ENCODE assay signal across 18 cellular contexts in the genomic region with DNA sequence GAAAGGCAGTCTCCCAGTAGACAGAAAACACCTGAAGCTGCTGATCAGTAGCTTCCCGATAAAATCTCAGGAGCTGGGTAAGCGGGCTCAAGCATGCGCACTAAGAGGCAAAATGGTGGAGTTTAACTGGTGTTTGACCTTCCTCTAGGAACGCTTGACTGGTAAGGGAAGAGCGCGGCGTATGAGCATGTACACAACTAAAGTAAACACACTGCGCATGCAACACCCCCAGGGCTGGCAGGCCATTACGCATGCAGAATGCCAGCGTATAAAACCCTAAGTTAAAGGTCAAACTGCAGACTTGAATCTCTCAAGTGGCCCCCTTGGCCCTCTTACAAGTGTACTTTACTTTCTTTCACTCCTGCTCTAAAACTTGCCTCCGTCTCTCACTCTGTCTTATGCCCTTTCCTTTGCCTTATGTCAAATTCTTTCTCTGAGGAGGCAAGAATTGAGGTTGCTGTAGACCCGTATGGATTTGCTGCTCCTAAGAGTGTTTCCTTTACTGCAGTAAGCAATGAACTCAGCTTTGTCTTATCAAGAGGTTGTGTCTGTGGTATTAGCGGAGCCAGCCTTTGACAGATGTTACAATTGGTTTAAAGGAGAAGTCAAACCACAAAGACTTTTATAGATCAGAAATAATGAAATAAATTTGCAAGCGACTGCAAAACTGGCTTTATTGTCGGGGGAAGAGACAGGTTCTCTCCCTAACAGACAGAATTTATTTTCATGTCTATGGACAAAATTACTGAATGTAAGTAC.
DNase-seq lines count a peak whose midpoint lies in the region; ATAC-seq and TF ChIP-seq lines count a peak whose summit lies in the region.
"Had no signal": no experiment of that assay in that cellular context is flagged by ENCODE, and none has a peak within 500 bp of the region (broad histone marks: within the 10 kb centered on the region; RNA-seq: fewer than 3 reads in every experiment).

No MANE protein-coding gene starts in this region.

- peaks cover 12% of the 10 kb centered on the region for H3K9me3 Mint-ChIP-seq in HFFc6
- H3K9me3 Mint-ChIP-seq in activated naive CD8-positive, alpha-beta T cell treated with anti-CD3 and anti-CD28 coated beads for 36 hours = peaks cover 6% of the 10 kb centered on the region

- no peaks in the 10 kb centered on the region for H3K79me2 ChIP-seq in ACC112 (ENCODE audit: control insufficient read depth, insufficient read depth, low read length, unreplicated experiment)

- in situ Hi-C loops in brain microvascular endothelial cell (cut with HindIII; ENCODE audit: low pct_ligation_motif_present, low sequenced_read_pairs) (no loop called here), ACHN (cut with HindIII; ENCODE audit: low pct_ligation_motif_present, low pct_unique_long_range_greater_than_20kb, low sequenced_read_pairs) (no loop called here)

- peaks cover 46% of the 10 kb centered on the region for H3K4me1 Mint-ChIP-seq in HFFc6 (ENCODE audit: low read depth)
- H3K4me1 Mint-ChIP-seq in activated naive CD8-positive, alpha-beta T cell treated with anti-CD3 and anti-CD28 coated beads for 36 hours = peaks cover 5% of the 10 kb centered on the region

- H3K4me3 Mint-ChIP-seq in HFFc6 = no peak overlapping the region
- H3K4me3 Mint-ChIP-seq in activated naive CD8-positive, alpha-beta T cell treated with anti-CD3 and anti-CD28 coated beads for 36 hours = no peak overlapping the region
- H3K4me3 Mint-ChIP-seq: activated naive CD8-positive, alpha-beta T cell; T-helper 17 cell had no signal

- peaks cover 11% of the 10 kb centered on the region for H3K9me3 ChIP-seq in mesodermal cell (ENCODE audit: control insufficient read depth, low read length)

- H3K27me3 Mint-ChIP-seq in HFFc6 (ENCODE audit: insufficient read depth) = no peaks in the 10 kb centered on the region
- H3K27me3 Mint-ChIP-seq in activated naive CD8-positive, alpha-beta T cell treated with anti-CD3 and anti-CD28 coated beads for 36 hours = peaks cover 24% of the 10 kb centered on the region

- H3K4me3 ChIP-seq in ACC112 (ENCODE audit: low read depth, low read length) (no peak overlapping the region), brain microvascular endothelial cell (ENCODE audit: low read depth, low read length) (no peak overlapping the region), mesodermal cell (ENCODE audit: extremely low read depth, insufficient read depth, low read length, poor library complexity, severe bottlenecking) (no peak overlapping the region)
- H3K4me3 ChIP-seq: coronary artery had no signal

- H3K36me3 Mint-ChIP-seq in HFFc6 (ENCODE audit: low read depth) = peaks cover 22% of the 10 kb centered on the region
- peaks cover 3% of the 10 kb centered on the region for H3K36me3 Mint-ChIP-seq in activated naive CD8-positive, alpha-beta T cell treated with anti-CD3 and anti-CD28 coated beads for 36 hours
- H3K36me3 Mint-ChIP-seq: activated naive CD8-positive, alpha-beta T cell had no signal

- H3K27ac Mint-ChIP-seq in HFFc6 = peak overlapping the region; percentile 32; the same call in 1 of the 2 replicates
- H3K27ac Mint-ChIP-seq in activated naive CD8-positive, alpha-beta T cell treated with anti-CD3 and anti-CD28 coated beads for 36 hours = no peak overlapping the region
- H3K27ac Mint-ChIP-seq: activated naive CD8-positive, alpha-beta T cell; T-helper 17 cell had no signal

- H3K36me3 ChIP-seq in ACC112 (ENCODE audit: insufficient read depth, low read length) (no peaks in the 10 kb centered on the region), brain microvascular endothelial cell (replicated peaks) (no peaks in the 10 kb centered on the region), mesodermal cell (ENCODE audit: control insufficient read depth, insufficient read depth, low read length) (no peaks in the 10 kb centered on the region)

- H3K27me3 ChIP-seq in ACC112 (ENCODE audit: insufficient read depth, low read length) (no peaks in the 10 kb centered on the region), brain microvascular endothelial cell (replicated peaks) (no peaks in the 10 kb centered on the region)

- H3K27ac ChIP-seq in ACC112 (ENCODE audit: low read depth, low read length) (peak overlapping the region; percentile 12), brain microvascular endothelial cell (peak overlapping the region; percentile 59), mesodermal cell (ENCODE audit: low read depth, low read length, severe bottlenecking) (peak overlapping the region; percentile 48)
- H3K27ac ChIP-seq: coronary artery had no signal

- H3K4me1 ChIP-seq in ACC112 (ENCODE audit: control insufficient read depth, insufficient read depth, low read length, unreplicated experiment) (peaks cover 23% of the 10 kb centered on the region), mesodermal cell (ENCODE audit: control insufficient read depth, insufficient read depth, low read length, poor library complexity, severe bottlenecking) (peaks cover 22% of the 10 kb centered on the region)

- DNase-seq in HFFc6 (no peak), brain microvascular endothelial cell (peak; percentile 75), ACHN (no peak), AG08396 (ENCODE audit: low spot score) (no peak)
- no peak for DNase-seq in activated naive CD8-positive, alpha-beta T cell treated with anti-CD3 and anti-CD28 coated beads for 36 hours
- DNase-seq: activated CD4-positive, CD25-positive, alpha-beta regulatory T cell treated with anti-CD3 and anti-CD28 coated beads, Interleukin-2, amount 50 U/mL, for 72 hours; activated CD8-positive, alpha-beta memory T cell treated with anti-CD3 and anti-CD28 coated beads, Interleukin-2, amount 50 U/mL, for 48 hours; DMS153; NCI-H1092 treated with DMSO at 0.1 percent for 48 hours; NCI-H345; nucleus accumbens; T-helper 17 cell had no signal

- 93 to 100% methylated on average over 7 to 9 of the region's 15 CpGs for WGBS in mesodermal cell (ENCODE audit: insufficient coverage in 2 of 2), 2 experiments

- no peak overlapping the region for H2AFZ ChIP-seq in ACC112 (ENCODE audit: low read length, unreplicated experiment)

- TF ChIP-seq CTCF in HFFc6 (IDR thresholded peaks at IDR 0.05) (no peak), brain microvascular endothelial cell (IDR thresholded peaks at IDR 0.05; ENCODE audit: low read depth, low read length, missing control alignments) (no peak)

- no peak for ATAC-seq in GM18502 (IDR thresholded peaks at IDR 0.05; ENCODE audit: poor library complexity, unreplicated experiment)
- ATAC-seq: esophagus mucosa, T-helper 17 cell had no signal
